In the genomic region with DNA sequence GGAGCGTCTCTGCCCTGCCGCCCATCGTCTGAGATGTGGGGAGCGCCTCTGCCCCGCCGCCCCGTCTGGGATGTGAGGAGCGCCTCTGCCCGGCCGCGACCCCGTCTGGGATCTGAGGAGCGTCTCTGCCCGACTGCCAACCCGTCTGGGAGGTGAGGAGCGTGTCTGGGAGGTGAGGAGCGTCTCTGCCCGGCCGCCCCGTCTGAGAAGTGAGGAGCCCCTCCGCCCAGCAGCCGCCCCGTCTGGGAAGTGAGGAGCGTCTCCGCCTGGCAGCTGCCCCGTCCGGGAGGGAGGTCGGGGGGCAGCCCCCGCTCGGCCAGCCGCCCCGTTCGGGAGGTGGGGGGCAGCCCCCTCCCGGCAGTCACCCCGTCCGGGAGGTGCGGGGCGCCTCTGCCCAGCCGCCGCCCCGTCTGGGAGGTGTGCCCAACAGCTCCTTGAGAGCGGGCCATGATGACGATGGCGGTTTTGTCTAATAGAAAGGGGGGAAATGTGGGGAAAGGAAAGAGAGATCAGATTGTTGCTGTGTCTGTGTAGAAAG, we compare ENCODE assay signal across 1 cellular context. TPM values are rescaled to one million over a fixed set of nuclear protein-coding genes. Genes with fewer than 3 reads are reported as not detected.
"Had no signal": no experiment of that assay in that cellular context is flagged by ENCODE, and none has a peak within 500 bp of the region (broad histone marks: within the 10 kb centered on the region; RNA-seq: fewer than 3 reads in every experiment).

No MANE protein-coding gene starts in this region.

RNA-seq across cellular contexts. Expression of gene CDC42BPA, which starts 42.1 kb away (rescaled TPM):
- polyA plus RNA-seq: IgD-negative memory B cell had no signal
